ENCODE assay signal across 13 cellular contexts in the genomic region with DNA sequence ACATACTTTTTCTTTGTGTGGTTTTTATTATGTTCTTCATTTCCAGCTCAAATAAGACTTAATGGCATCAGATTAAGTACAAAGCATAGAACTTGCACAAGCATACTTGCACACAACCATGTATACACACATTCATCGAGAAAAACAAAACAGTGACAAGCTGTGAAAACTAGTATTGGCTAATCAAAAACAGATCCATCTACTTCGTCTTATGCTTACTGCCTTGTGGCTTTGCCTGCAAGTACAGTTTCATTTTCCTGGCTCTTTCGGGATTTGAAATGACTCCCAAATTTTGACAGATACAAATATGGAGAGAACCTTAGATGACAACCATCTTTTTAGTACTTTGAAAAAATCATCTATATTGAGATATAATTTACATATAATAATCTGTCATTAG.
"Had no signal": no experiment of that assay in that cellular context is flagged by ENCODE, and none has a peak within 500 bp of the region (broad histone marks: within the 10 kb centered on the region; RNA-seq: fewer than 3 reads in every experiment).

No MANE protein-coding gene starts in this region.

- H3K27ac ChIP-seq: neural progenitor cell, parathyroid adenoma, stomach, thoracic aorta, uterus had no signal

- H2AFZ ChIP-seq: neural progenitor cell, parathyroid adenoma had no signal

- H3K4me1 ChIP-seq: neural progenitor cell, parathyroid adenoma, uterus had no signal

- H3K9me3 ChIP-seq: heart right ventricle, stomach, thoracic aorta, uterus had no signal

- H3K36me3 ChIP-seq: neural progenitor cell, thoracic aorta, uterus had no signal

- H3K4me2 ChIP-seq: neural progenitor cell had no signal

- H3K79me2 ChIP-seq: parathyroid adenoma had no signal

- DNase-seq: activated B cell treated with CpG ODN at 0.5 μM for 24 hours; activated CD4-positive, alpha-beta T cell treated with anti-CD3 and anti-CD28 coated beads, Interleukin-2, amount 10 ng/mL, durations not matched to agents 7 days and 5 days; activated CD8-positive, alpha-beta memory T cell treated with anti-CD3 and anti-CD28 coated beads for 24 hours; activated naive CD4-positive, alpha-beta T cell treated with anti-CD3 and anti-CD28 coated beads for 36 hours; foreskin melanocyte; heart right ventricle; stimulated activated CD4-positive, alpha-beta T cell treated with anti-CD3 and anti-CD28 coated beads, Interleukin-4, amount 100 ng/mL, for 4 hours; stomach; uterus had no signal

- FAIRE-seq: colon had no signal

- ATAC-seq: heart right ventricle had no signal

- H3K4me3 ChIP-seq: heart right ventricle, neural progenitor cell, stomach, thoracic aorta, uterus had no signal

- H3K27me3 ChIP-seq: heart right ventricle, neural progenitor cell, stomach had no signal
